Comparison of ENCODE assay signal across 1 cellular context in genomic region chr10:33160151-33160550, GRCh38.
TF ChIP-seq lines count a peak whose summit lies in the region.

No MANE protein-coding gene starts in this region.

TF ChIP-seq in IMR-90, 13 proteins besides CTCF, POLR2A, EP300 and RAD21 (continued from another document):
- TF ChIP-seq, protein P1, sequence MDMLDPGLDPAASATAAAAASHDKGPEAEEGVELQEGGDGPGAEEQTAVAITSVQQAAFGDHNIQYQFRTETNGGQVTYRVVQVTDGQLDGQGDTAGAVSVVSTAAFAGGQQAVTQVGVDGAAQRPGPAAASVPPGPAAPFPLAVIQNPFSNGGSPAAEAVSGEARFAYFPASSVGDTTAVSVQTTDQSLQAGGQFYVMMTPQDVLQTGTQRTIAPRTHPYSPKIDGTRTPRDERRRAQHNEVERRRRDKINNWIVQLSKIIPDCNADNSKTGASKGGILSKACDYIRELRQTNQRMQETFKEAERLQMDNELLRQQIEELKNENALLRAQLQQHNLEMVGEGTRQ (IDR thresholded peaks at IDR 0.05; ENCODE audit: low read depth, low read length): no peak
- TF ChIP-seq ELK1 (IDR thresholded peaks at IDR 0.05; ENCODE audit: borderline replicate concordance, low read depth, low read length): no peak
- TF ChIP-seq CHD1 (IDR thresholded peaks at IDR 0.05; ENCODE audit: low read depth, low read length): no peak
- TF ChIP-seq MAZ (IDR thresholded peaks at IDR 0.05; ENCODE audit: borderline replicate concordance, low read depth, low read length): no peak
TF ChIP-seq in IMR-90: peak in this region for 0.
